ENCODE assay signal across 36 cellular contexts in the genomic region with DNA sequence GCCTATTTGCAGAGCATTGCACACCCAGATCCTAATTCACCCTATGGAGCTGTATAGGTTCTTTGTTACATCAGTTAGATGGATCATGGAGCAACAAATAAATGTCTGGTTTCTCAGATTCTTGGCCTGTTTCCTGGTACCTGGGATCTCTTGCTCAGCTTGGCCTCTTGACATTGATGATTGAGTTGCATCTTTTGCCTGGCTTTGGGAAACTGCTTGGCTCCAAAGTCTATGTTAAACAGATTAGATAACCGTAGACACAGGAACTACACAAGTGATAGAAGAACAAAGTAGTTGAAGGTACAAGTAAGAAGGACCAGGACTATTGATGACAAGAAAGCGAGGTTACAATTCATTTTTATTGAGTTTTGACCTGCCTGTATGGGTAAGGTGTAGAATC.
A peak's percentile ranks its signal among the peaks of the same experiment; 100 is the strongest.
DNase-seq lines count a peak whose midpoint lies in the region; ATAC-seq, FAIRE-seq and TF ChIP-seq lines count a peak whose summit lies in the region.
"Had no signal": no experiment of that assay in that cellular context is flagged by ENCODE, and none has a peak within 500 bp of the region (broad histone marks: within the 10 kb centered on the region; RNA-seq: fewer than 3 reads in every experiment).

No MANE protein-coding gene starts in this region.

- H3K36me3 Mint-ChIP-seq in endodermal cell (ENCODE audit: low read depth) = no peaks in the 10 kb centered on the region
- H3K36me3 Mint-ChIP-seq in CD8-positive, alpha-beta memory T cell = no peaks in the 10 kb centered on the region
- H3K36me3 Mint-ChIP-seq: CD14-positive monocyte; CD4-positive, alpha-beta memory T cell; CD4-positive, CD25-positive, alpha-beta regulatory T cell; CD8-positive, alpha-beta T cell had no signal

- TF ChIP-seq POLR2A in HepG2 (IDR thresholded peaks at IDR 0.05; ENCODE audit: insufficient read depth in 1 of 2, low read depth in 2 of 2, low read length in 2 of 2) = no peak

- H3F3A ChIP-seq in SK-N-SH (replicated peaks; ENCODE audit: insufficient read depth) = no peaks in the 10 kb centered on the region

- H3K4me3 ChIP-seq in liver (ENCODE audit: low read depth in 1 of 3, low read length in 3 of 3) (no peak overlapping the region), HepG2 (replicated peaks in 1 of 3; ENCODE audit: insufficient read depth in 1 of 3, low read depth in 2 of 3, low read length in 3 of 3) (no peak overlapping the region), endodermal cell (ENCODE audit: low read length) (peak overlapping the region; percentile 39), mesenchymal stem cell (ENCODE audit: insufficient read depth in 1 of 2, low read depth in 1 of 2, low read length in 2 of 2) (no peak overlapping the region), SK-N-SH (ENCODE audit: low read depth in 2 of 2, low read length in 1 of 2) (no peak overlapping the region)
- H3K4me3 ChIP-seq in CD8-positive, alpha-beta memory T cell (ENCODE audit: low read length) = no peak overlapping the region
- H3K4me3 ChIP-seq: A549; BLaER1; BLaER1 treated with 17β-estradiol and CSF1 and Interleukin-3, amounts not matched to agents 10 nM and 100 nM had no signal

- H3K27me3 ChIP-seq in liver (ENCODE audit: control insufficient read depth in 4 of 4, insufficient read depth in 4 of 4, low read length in 3 of 4) (no peaks in the 10 kb centered on the region), HepG2 (ENCODE audit: control insufficient read depth in 1 of 2, insufficient read depth in 2 of 2, low read length in 2 of 2) (peaks cover 0 to 4% of the 10 kb centered on the region in 2 experiments; a peak in 1 of 5 replicates), endodermal cell (ENCODE audit: control insufficient read depth, insufficient read depth, low read length, poor library complexity, severe bottlenecking) (no peaks in the 10 kb centered on the region), mesenchymal stem cell (ENCODE audit: control insufficient read depth in 1 of 2, insufficient read depth in 1 of 2, low read length in 2 of 2) (no peaks in the 10 kb centered on the region), SK-N-SH (ENCODE audit: insufficient read depth) (no peaks in the 10 kb centered on the region; the same call in 1 of the 2 replicates)
- H3K27me3 ChIP-seq in CD8-positive, alpha-beta memory T cell (ENCODE audit: insufficient read depth, low read length, poor library complexity, severe bottlenecking) = no peaks in the 10 kb centered on the region
- H3K27me3 ChIP-seq: BE2C; BLaER1; BLaER1 treated with 17β-estradiol and CSF1 and Interleukin-3, amounts not matched to agents 10 nM and 100 nM had no signal

- no peak for DNase-seq in HepG2 (ENCODE audit: low spot score)
- no peak for DNase-seq in endodermal cell
- peak; percentile 49 for DNase-seq in left lobe of liver (ENCODE audit: low spot score)
- no peak for DNase-seq in mesenchymal stem cell
- no peak for DNase-seq in NCI-H2029 (lab: John Stamatoyannopoulos, UW)
- no peak for DNase-seq in SK-N-SH
- DNase-seq in CD8-positive, alpha-beta memory T cell = no peak
- DNase-seq: 8988T; ACHN; AML-193; BE2C; C1 segment of cervical spinal cord; Caco-2; Calu3; CD4-positive, alpha-beta memory T cell; CD4-positive, alpha-beta T cell; CD4-positive, CD25-positive, alpha-beta regulatory T cell; CD8-positive, alpha-beta T cell; COR-L47; DMS 273 treated with DMSO at 0.1 percent for 48 hours; DMS153; DMS53; DMS79; DMS79 treated with DMSO at 0.1 percent for 48 hours; DND-41; EL had no signal

- H2BK15ac ChIP-seq in mesenchymal stem cell (ENCODE audit: low read depth, poor library complexity, severe bottlenecking) = peak overlapping the region; percentile 60

- H3K18ac ChIP-seq in mesenchymal stem cell (ENCODE audit: low read depth in 1 of 2, low read length in 2 of 2) = peak overlapping the region in 1 of 2 experiments; percentile 89

- H4K20me1 ChIP-seq in HepG2 (ENCODE audit: insufficient read depth, low read length) = no peaks in the 10 kb centered on the region
- no peaks in the 10 kb centered on the region for H4K20me1 ChIP-seq in SK-N-SH (ENCODE audit: insufficient read depth)
- H4K20me1 ChIP-seq: BLaER1; BLaER1 treated with 17β-estradiol and CSF1 and Interleukin-3, amounts not matched to agents 10 nM and 100 nM had no signal

- H3K9me3 ChIP-seq in liver (ENCODE audit: control insufficient read depth in 4 of 4, low read length in 3 of 4) = no peaks in the 10 kb centered on the region
- no peaks in the 10 kb centered on the region for H3K9me3 ChIP-seq in HepG2 (ENCODE audit: low read length)
- H3K9me3 ChIP-seq in endodermal cell (ENCODE audit: control insufficient read depth, low read length) = peaks cover 20% of the 10 kb centered on the region
- no peaks in the 10 kb centered on the region for H3K9me3 ChIP-seq in mesenchymal stem cell (ENCODE audit: control insufficient read depth, low read length)
- H3K9me3 ChIP-seq in SK-N-SH = no peaks in the 10 kb centered on the region
- H3K9me3 ChIP-seq in CD8-positive, alpha-beta memory T cell (ENCODE audit: low read length) = no peaks in the 10 kb centered on the region
- H3K9me3 ChIP-seq: A549, BE2C, BLaER1, Caco-2 had no signal

- H3K27ac ChIP-seq in liver (ENCODE audit: low read depth in 1 of 2, low read length in 2 of 2) = no peak overlapping the region
- H3K27ac ChIP-seq in HepG2 (ENCODE audit: extremely low read length, insufficient read depth, low read length) = no peak overlapping the region
- no peak overlapping the region for H3K27ac ChIP-seq in endodermal cell (ENCODE audit: low read depth, low read length)
- no peak overlapping the region for H3K27ac ChIP-seq in mesenchymal stem cell (ENCODE audit: low read length, poor library complexity, severe bottlenecking)
- H3K27ac ChIP-seq in SK-N-SH (ENCODE audit: low read depth in 2 of 2, low read length in 1 of 2) = no peak overlapping the region
- H3K27ac ChIP-seq in CD8-positive, alpha-beta memory T cell (ENCODE audit: low read depth, low read length) = no peak overlapping the region
- H3K27ac ChIP-seq: 22Rv1; A549; BLaER1; BLaER1 treated with 17β-estradiol and CSF1 and Interleukin-3, amounts not matched to agents 10 nM and 100 nM; C4-2B had no signal

- no peak overlapping the region for H3K23ac ChIP-seq in mesenchymal stem cell (ENCODE audit: low read length in 2 of 2)

- H2AFZ ChIP-seq in HepG2 (ENCODE audit: low read length) (no peak overlapping the region), mesenchymal stem cell (ENCODE audit: low read depth, low read length) (no peak overlapping the region), SK-N-SH (ENCODE audit: low read depth) (no peak overlapping the region)

- POLR2A ChIA-PET in HepG2 (lab: Yijun Ruan, JAX) = no interaction called here
- POLR2A ChIA-PET in SK-N-SH (lab: Yijun Ruan, JAX) = no interaction called here
- POLR2A ChIA-PET in CD8-positive, alpha-beta memory T cell (lab: Charles Lee) = no interaction called here

- TF ChIP-seq EP300 in HepG2 (IDR thresholded peaks at IDR 0.05; ENCODE audit: low read depth in 2 of 2, low read length in 2 of 2) (no peak), HepG2 (CRISPR knock-in tag; IDR thresholded peaks at IDR 0.05; ENCODE audit: borderline replicate concordance) (no peak), SK-N-SH (IDR thresholded peaks at IDR 0.05; ENCODE audit: borderline replicate concordance in 1 of 2, low read depth in 1 of 2, low read length in 1 of 2) (no peak)

- peak overlapping the region in 1 of 2 experiments; percentile 47 for H3K14ac ChIP-seq in mesenchymal stem cell (ENCODE audit: low read length in 2 of 2)

- H3K4me2 ChIP-seq in HepG2 (ENCODE audit: low read depth, low read length) (no peak overlapping the region), mesenchymal stem cell (ENCODE audit: low read length, poor library complexity, severe bottlenecking) (no peak overlapping the region), SK-N-SH (no peak overlapping the region)
- H3K4me2 ChIP-seq: A549; BLaER1; BLaER1 treated with 17β-estradiol and CSF1 and Interleukin-3, amounts not matched to agents 10 nM and 100 nM had no signal

- no peak overlapping the region for H4K91ac ChIP-seq in mesenchymal stem cell (ENCODE audit: low read length)

- H2BK5ac ChIP-seq in mesenchymal stem cell (ENCODE audit: low read depth, low read length, poor library complexity, severe bottlenecking) = no peak overlapping the region

- CTCF ChIA-PET in HepG2 (lab: Yijun Ruan, JAX; ENCODE audit: low intra/inter-chr PET ratio, low total read pairs) (no interaction called here), SK-N-SH (lab: Yijun Ruan, JAX) (interaction anchor here (2.7 to 4.1 kb wide), 2 partner anchors 11 to 73 kb away, joined by 11 to 19 read pairs; no protein-coding TSS in a partner anchor)
- CTCF ChIA-PET in CD8-positive, alpha-beta memory T cell (lab: Charles Lee) = no interaction called here

- peak overlapping the region in 1 of 2 experiments; percentile 70 for H2BK12ac ChIP-seq in mesenchymal stem cell (ENCODE audit: low read length in 2 of 2)

- H3K27ac Mint-ChIP-seq in endodermal cell = no peak overlapping the region
- H3K27ac Mint-ChIP-seq in CD8-positive, alpha-beta memory T cell = no peak overlapping the region
- H3K27ac Mint-ChIP-seq: B cell; CD4-positive, alpha-beta memory T cell; CD4-positive, alpha-beta T cell; CD4-positive, CD25-positive, alpha-beta regulatory T cell; CD8-positive, alpha-beta T cell had no signal

- no peaks in the 10 kb centered on the region for H3K9me3 Mint-ChIP-seq in endodermal cell
- no peaks in the 10 kb centered on the region for H3K9me3 Mint-ChIP-seq in CD8-positive, alpha-beta memory T cell
- H3K9me3 Mint-ChIP-seq: CD4-positive, alpha-beta memory T cell; CD4-positive, alpha-beta T cell; CD8-positive, alpha-beta T cell had no signal

- no peak overlapping the region for H4K8ac ChIP-seq in mesenchymal stem cell (ENCODE audit: low read length)

- TF ChIP-seq RAD21 in liver (IDR thresholded peaks at IDR 0.05) (no peak), HepG2 (CRISPR knock-in tag; IDR thresholded peaks at IDR 0.05) (no peak), SK-N-SH (IDR thresholded peaks at IDR 0.05; ENCODE audit: low read length) (no peak)

- no peaks in the 10 kb centered on the region for H3K79me2 ChIP-seq in HepG2 (ENCODE audit: insufficient read depth, low read length)
- H3K79me2 ChIP-seq in SK-N-SH (ENCODE audit: insufficient read depth) = no peaks in the 10 kb centered on the region

- H3K27me3 Mint-ChIP-seq in endodermal cell (ENCODE audit: insufficient read depth) = peaks cover 3% of the 10 kb centered on the region
- H3K27me3 Mint-ChIP-seq in CD8-positive, alpha-beta memory T cell = peaks cover 14 to 38% of the 10 kb centered on the region in 2 donors

- H3K36me3 ChIP-seq in liver (ENCODE audit: control insufficient read depth in 4 of 4, insufficient read depth in 3 of 4, low read depth in 1 of 4, low read length in 3 of 4) (no peaks in the 10 kb centered on the region), HepG2 (replicated peaks in 1 of 2; ENCODE audit: control insufficient read depth in 1 of 2, insufficient read depth in 2 of 2, low read length in 2 of 2) (no peaks in the 10 kb centered on the region), endodermal cell (ENCODE audit: control insufficient read depth, insufficient read depth, low read length) (no peaks in the 10 kb centered on the region), mesenchymal stem cell (ENCODE audit: control insufficient read depth in 1 of 2, insufficient read depth in 2 of 2, low read depth in 1 of 2, low read length in 2 of 2) (no peaks in the 10 kb centered on the region), SK-N-SH (replicated peaks in 1 of 2; ENCODE audit: control insufficient read depth in 1 of 2, insufficient read depth in 2 of 2, low read length in 1 of 2) (no peaks in the 10 kb centered on the region)
- H3K36me3 ChIP-seq in CD8-positive, alpha-beta memory T cell (ENCODE audit: insufficient read depth, low read length) = no peaks in the 10 kb centered on the region
- H3K36me3 ChIP-seq: BE2C; BLaER1; BLaER1 treated with 17β-estradiol and CSF1 and Interleukin-3, amounts not matched to agents 10 nM and 100 nM had no signal

- H3K9ac ChIP-seq in liver (ENCODE audit: low read depth in 1 of 2, low read length in 2 of 2) (no peak overlapping the region), HepG2 (ENCODE audit: insufficient read depth, low read depth, low read length) (no peak overlapping the region), endodermal cell (ENCODE audit: extremely low read depth, low read length, poor library complexity, severe bottlenecking) (no peak overlapping the region), mesenchymal stem cell (ENCODE audit: low read length) (no peak overlapping the region), SK-N-SH (no peak overlapping the region)
- H3K9ac ChIP-seq: BLaER1; BLaER1 treated with 17β-estradiol and CSF1 and Interleukin-3, amounts not matched to agents 10 nM and 100 nM had no signal

- peak overlapping the region in 1 of 2 experiments; percentile 67 for H3K4ac ChIP-seq in mesenchymal stem cell (ENCODE audit: low read depth in 1 of 2, low read length in 2 of 2)

- H3K79me1 ChIP-seq in mesenchymal stem cell (replicated peaks; ENCODE audit: low read length, poor library complexity, severe bottlenecking) = no peaks in the 10 kb centered on the region

- no peak overlapping the region for H3K4me3 Mint-ChIP-seq in endodermal cell
- H3K4me3 Mint-ChIP-seq in CD8-positive, alpha-beta memory T cell = no peak overlapping the region
- H3K4me3 Mint-ChIP-seq: B cell; CD14-positive monocyte; CD4-positive, alpha-beta memory T cell; CD4-positive, alpha-beta T cell; CD4-positive, CD25-positive, alpha-beta regulatory T cell; CD8-positive, alpha-beta T cell had no signal

- H3K4me1 ChIP-seq in liver (ENCODE audit: control insufficient read depth in 4 of 4, insufficient read depth in 4 of 4, low read length in 3 of 4) (peaks cover 0 to 13% (median 4%) of the 10 kb centered on the region in 4 donors), HepG2 (ENCODE audit: insufficient read depth, low read length) (no peaks in the 10 kb centered on the region), endodermal cell (ENCODE audit: control insufficient read depth, insufficient read depth, low read length) (peaks cover 31% of the 10 kb centered on the region), mesenchymal stem cell (ENCODE audit: control insufficient read depth, insufficient read depth, low read depth, low read length) (no peaks in the 10 kb centered on the region), SK-N-SH (ENCODE audit: control insufficient read depth in 1 of 2, insufficient read depth in 2 of 2, low read depth in 1 of 2, low read length in 1 of 2) (peaks cover 0 to 5% of the 10 kb centered on the region in 2 experiments; a peak in 1 of 4 replicates)
- H3K4me1 ChIP-seq in CD8-positive, alpha-beta memory T cell (ENCODE audit: insufficient read depth, low read length) = no peaks in the 10 kb centered on the region
- H3K4me1 ChIP-seq: A549, BE2C, Caco-2 had no signal

- ATAC-seq in HepG2 (no peak), left lobe of liver (peak; percentile 62)
- ATAC-seq: A549; CD8-positive, alpha-beta T cell had no signal

- WGBS in liver = 64% methylated on average over 2 of the region's 2 CpGs
- whole genome bisulfite sequencing in HepG2 (ENCODE audit: low lambda C conversion rate) = 2% methylated on average over 2 of the region's 2 CpGs
- WGBS in endodermal cell (ENCODE audit: insufficient coverage in 1 of 2, insufficient read length in 1 of 2), 2 experiments = 94 to 99% methylated on average over 2 of the region's 2 CpGs
- 95% methylated on average over 2 of the region's 2 CpGs for WGBS in mesenchymal stem cell
- WGBS in SK-N-SH (ENCODE audit: low lambda C conversion rate) = 42% methylated on average over 2 of the region's 2 CpGs

- in situ Hi-C loops in HepG2 (cut with HindIII; ENCODE audit: extremely low pct_ligation_motif_present, low pct_unique_long_range_greater_than_20kb) = no loop called here

- H3K9me2 ChIP-seq in SK-N-SH = no peaks in the 10 kb centered on the region

- H3K4me1 Mint-ChIP-seq in endodermal cell = peaks cover 51% of the 10 kb centered on the region
- H3K4me1 Mint-ChIP-seq in CD8-positive, alpha-beta memory T cell = no peaks in the 10 kb centered on the region
- H3K4me1 Mint-ChIP-seq: B cell had no signal

- TF ChIP-seq CTCF in liver (IDR thresholded peaks at IDR 0.05; ENCODE audit: low read depth, low read length, missing input control) (no peak), HepG2 (CRISPR knock-in tag; IDR thresholded peaks at IDR 0.05) (no peak), endodermal cell (conservative IDR thresholded peaks at IDR 0.05) (no peak), SK-N-SH (IDR thresholded peaks at IDR 0.05) (no peak)

- no peak overlapping the region for H2BK120ac ChIP-seq in mesenchymal stem cell (ENCODE audit: low read depth, low read length)

- BruUV-seq in HepG2 (replicated peaks; lab: Mats Ljungman, UMichigan) = no TSS peak

- H2AK5ac ChIP-seq in mesenchymal stem cell (ENCODE audit: low read length, severe bottlenecking) = no peak overlapping the region

- no peak for FAIRE-seq in HepG2 (lab: Jason Lieb, UNC)
- FAIRE-seq: A204.1, A549, D721Med had no signal

- intact Hi-C loops in HepG2 (cut with micrococcal nuclease; ENCODE audit: unreplicated experiment) = no loop called here
